In the genomic region with DNA sequence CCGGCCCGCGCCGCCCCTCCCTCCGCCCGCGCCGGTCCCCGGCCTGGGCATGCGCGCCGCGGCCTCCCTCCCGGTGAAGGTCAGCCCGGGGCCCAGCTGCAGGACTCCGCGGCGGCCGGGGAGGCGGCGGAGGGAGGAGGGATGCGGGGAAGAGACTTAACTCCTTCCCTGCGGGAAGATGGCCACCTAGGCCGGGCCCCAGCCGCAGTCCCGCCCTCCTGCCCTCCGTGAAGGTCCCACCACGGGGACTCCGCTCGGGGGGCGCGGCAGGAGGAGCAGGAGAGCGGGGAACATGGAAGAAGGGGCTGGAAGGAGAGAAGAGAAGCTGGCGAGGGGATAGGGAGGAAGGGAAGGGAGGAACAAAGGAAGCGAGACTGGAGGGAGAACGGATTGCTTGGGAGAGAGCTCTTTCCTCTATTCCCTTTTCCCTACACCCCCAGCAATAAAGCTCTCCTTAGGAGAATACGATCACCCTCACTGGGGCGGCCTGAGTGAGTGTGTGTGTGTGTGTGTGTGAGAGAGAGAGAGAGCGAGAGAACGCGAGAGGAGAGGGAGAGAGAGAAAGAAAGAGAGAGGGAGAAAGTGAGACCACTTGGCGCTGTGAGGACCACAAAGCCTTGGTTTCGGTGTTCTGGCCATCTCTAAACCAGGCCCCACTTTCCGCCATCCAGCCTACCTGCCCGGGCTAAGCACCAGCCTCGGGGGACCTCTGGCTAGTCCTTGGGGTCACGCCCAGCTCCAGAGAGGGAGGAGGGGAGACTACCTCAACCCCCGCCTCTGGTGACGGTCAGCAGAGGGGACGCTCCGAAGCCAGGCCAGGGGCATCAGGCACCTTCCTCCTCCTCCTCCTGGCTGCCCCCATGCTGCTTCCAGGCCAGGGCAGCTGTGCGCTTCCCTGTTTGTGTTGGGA, we compare ENCODE assay signal across 9 cellular contexts. TPM values are rescaled to one million over a fixed set of nuclear protein-coding genes. Genes with fewer than 3 reads are reported as not detected.
DNase-seq lines count a peak whose midpoint lies in the region; ATAC-seq and TF ChIP-seq lines count a peak whose summit lies in the region.
"Had no signal": no experiment of that assay in that cellular context is flagged by ENCODE, and none has a peak within 500 bp of the region (broad histone marks: within the 10 kb centered on the region; RNA-seq: fewer than 3 reads in every experiment).

No MANE protein-coding gene starts in this region.

- H3K27ac Mint-ChIP-seq in activated naive CD4-positive, alpha-beta T cell treated with anti-CD3 and anti-CD28 coated beads, Interleukin-2, amount 50 U/mL, for 24 hours, result no peak overlapping the region
- no peak overlapping the region for H3K27ac Mint-ChIP-seq in activated naive CD4-positive, alpha-beta T cell treated with anti-CD3 and anti-CD28 coated beads for 36 hours
- peak overlapping the region; percentile 100 for H3K27ac Mint-ChIP-seq in nephron progenitor cell

- no peak for TF ChIP-seq EP300 in gastroesophageal sphincter (IDR thresholded peaks at IDR 0.05)

- no peaks in the 10 kb centered on the region for H3K27me3 ChIP-seq in gastroesophageal sphincter

- 8% methylated on average over 17 of the region's 52 CpGs; no CpG with 5 or more reads in 1 of the 2 donors for WGBS in gastroesophageal sphincter (ENCODE audit: low coverage in 1 of 2), 2 donors

- H3K27ac ChIP-seq in VCaP, result peak overlapping the region; percentile 85
- peak overlapping the region; percentile 83 to 96 (median 94) for H3K27ac ChIP-seq in gastroesophageal sphincter

- no peaks in the 10 kb centered on the region for H3K9me3 Mint-ChIP-seq in activated naive CD4-positive, alpha-beta T cell treated with anti-CD3 and anti-CD28 coated beads, Interleukin-2, amount 50 U/mL, for 24 hours
- no peaks in the 10 kb centered on the region for H3K9me3 Mint-ChIP-seq in activated naive CD4-positive, alpha-beta T cell treated with anti-CD3 and anti-CD28 coated beads for 36 hours
- H3K9me3 Mint-ChIP-seq in nephron progenitor cell, result no peaks in the 10 kb centered on the region

- no peaks in the 10 kb centered on the region for H3K9me3 ChIP-seq in gastroesophageal sphincter

- peak; percentile 13 to 21 for TF ChIP-seq POLR2A in gastroesophageal sphincter (IDR thresholded peaks at IDR 0.05)

- TF ChIP-seq CTCF in VCaP (conservative IDR thresholded peaks at IDR 0.05), result no peak
- TF ChIP-seq CTCF in gastroesophageal sphincter (IDR thresholded peaks at IDR 0.05), result no peak
- no peak for TF ChIP-seq CTCF in nephron progenitor cell (IDR thresholded peaks at IDR 0.05)

- peaks cover 33% of the 10 kb centered on the region for H3K4me1 Mint-ChIP-seq in activated naive CD4-positive, alpha-beta T cell treated with anti-CD3 and anti-CD28 coated beads, Interleukin-2, amount 50 U/mL, for 24 hours
- peaks cover 27% of the 10 kb centered on the region for H3K4me1 Mint-ChIP-seq in activated naive CD4-positive, alpha-beta T cell treated with anti-CD3 and anti-CD28 coated beads for 36 hours (ENCODE audit: low read depth)
- peaks cover 85% of the 10 kb centered on the region for H3K4me1 Mint-ChIP-seq in nephron progenitor cell

- CTCF ChIA-PET in activated naive CD4-positive, alpha-beta T cell treated with anti-CD3 and anti-CD28 coated beads for 36 hours (lab: Charles Lee), result interaction anchor here (1.3 to 1.7 kb wide), 2 partner anchors 8 to 82 kb away, joined by 3 to 11 read pairs; no protein-coding TSS in a partner anchor

- H3K27me3 Mint-ChIP-seq in activated naive CD4-positive, alpha-beta T cell treated with anti-CD3 and anti-CD28 coated beads, Interleukin-2, amount 50 U/mL, for 24 hours, result peaks cover 40% of the 10 kb centered on the region
- peaks cover 52% of the 10 kb centered on the region for H3K27me3 Mint-ChIP-seq in activated naive CD4-positive, alpha-beta T cell treated with anti-CD3 and anti-CD28 coated beads for 36 hours (ENCODE audit: low read depth)
- H3K27me3 Mint-ChIP-seq in nephron progenitor cell (ENCODE audit: low read depth, poor library complexity), result peaks cover 28% of the 10 kb centered on the region

- ATAC-seq in gastroesophageal sphincter (peak; percentile 70), HG03108 (IDR thresholded peaks at IDR 0.05; ENCODE audit: unreplicated experiment) (no peak), HG03521 (IDR thresholded peaks at IDR 0.05; ENCODE audit: unreplicated experiment) (no peak), HG02610 (IDR thresholded peaks at IDR 0.05; ENCODE audit: unreplicated experiment) (no peak)
- ATAC-seq: GM12878 had no signal

- intact Hi-C loops in activated naive CD4-positive, alpha-beta T cell treated with anti-CD3 and anti-CD28 coated beads for 36 hours (cut with micrococcal nuclease), result no loop called here

- no peaks in the 10 kb centered on the region for H3K36me3 ChIP-seq in gastroesophageal sphincter

- H3K4me1 ChIP-seq in gastroesophageal sphincter, result peaks cover 0 to 57% (median 35%) of the 10 kb centered on the region in 3 donors

- peak overlapping the region; percentile 68 for H3K4me3 Mint-ChIP-seq in activated naive CD4-positive, alpha-beta T cell treated with anti-CD3 and anti-CD28 coated beads, Interleukin-2, amount 50 U/mL, for 24 hours
- no peak overlapping the region for H3K4me3 Mint-ChIP-seq in activated naive CD4-positive, alpha-beta T cell treated with anti-CD3 and anti-CD28 coated beads for 36 hours
- peak overlapping the region; percentile 88 for H3K4me3 Mint-ChIP-seq in nephron progenitor cell

- no peaks in the 10 kb centered on the region for H3K36me3 Mint-ChIP-seq in activated naive CD4-positive, alpha-beta T cell treated with anti-CD3 and anti-CD28 coated beads, Interleukin-2, amount 50 U/mL, for 24 hours
- H3K36me3 Mint-ChIP-seq in activated naive CD4-positive, alpha-beta T cell treated with anti-CD3 and anti-CD28 coated beads for 36 hours (ENCODE audit: low read depth), result no peaks in the 10 kb centered on the region
- H3K36me3 Mint-ChIP-seq in nephron progenitor cell (ENCODE audit: low read depth), result no peaks in the 10 kb centered on the region

- H3K4me3 ChIP-seq in gastroesophageal sphincter, result peak overlapping the region; percentile 54 to 69
- H3K4me3 ChIP-seq: GM12878 had no signal

- no peak for DNase-seq in activated naive CD4-positive, alpha-beta T cell treated with anti-CD3 and anti-CD28 coated beads for 36 hours
- peak; percentile 85 for DNase-seq in nephron progenitor cell

RNA-seq across cellular contexts. Expression of a gene that starts 3.7 kb away (rescaled TPM):
- total RNA-seq in activated naive CD4-positive, alpha-beta T cell treated with anti-CD3 and anti-CD28 coated beads for 36 hours, result 1 to 10 TPM; 4.5 to 5.8 TPM
- 10 to 100 TPM; 23.6 to 45.1 (median 39.8) TPM for total RNA-seq in gastroesophageal sphincter

RNA-seq across cellular contexts. Expression of a gene that starts 19.9 kb away (rescaled TPM):
- total RNA-seq in activated naive CD4-positive, alpha-beta T cell treated with anti-CD3 and anti-CD28 coated beads for 36 hours, result 10 to 100 TPM; 21.0 TPM
- total RNA-seq in gastroesophageal sphincter, result 10 to 100 TPM; 18.0 to 38.1 (median 25.7) TPM

RNA-seq across cellular contexts. Expression of a gene that starts 25.2 kb away (rescaled TPM):
- 10 to 100 TPM; 33.9 to 35.5 TPM for total RNA-seq in activated naive CD4-positive, alpha-beta T cell treated with anti-CD3 and anti-CD28 coated beads for 36 hours
- 10 to 100 TPM; 30.5 to 43.1 (median 36.5) TPM for total RNA-seq in gastroesophageal sphincter

RNA-seq across cellular contexts. Expression of a gene that starts 41.9 kb away (rescaled TPM):
- total RNA-seq in activated naive CD4-positive, alpha-beta T cell treated with anti-CD3 and anti-CD28 coated beads for 36 hours, result not detected
- not detected for total RNA-seq in gastroesophageal sphincter
